1 cellular context compared by ENCODE assay signal in genomic region chr7:47603514-47604255, GRCh38. TPM values are rescaled to one million over a fixed set of nuclear protein-coding genes. Genes with fewer than 3 reads are reported as not detected.
"Had no signal": no experiment of that assay in that cellular context is flagged by ENCODE, and none has a peak within 500 bp of the region (broad histone marks: within the 10 kb centered on the region; RNA-seq: fewer than 3 reads in every experiment).

No MANE protein-coding gene starts in this region.

RNA-seq across cellular contexts. Expression of gene TNS3, which starts 21.8 kb away (rescaled TPM):
- polyA plus RNA-seq: naive thymus-derived CD4-positive, alpha-beta T cell had no signal
